In the genomic region with DNA sequence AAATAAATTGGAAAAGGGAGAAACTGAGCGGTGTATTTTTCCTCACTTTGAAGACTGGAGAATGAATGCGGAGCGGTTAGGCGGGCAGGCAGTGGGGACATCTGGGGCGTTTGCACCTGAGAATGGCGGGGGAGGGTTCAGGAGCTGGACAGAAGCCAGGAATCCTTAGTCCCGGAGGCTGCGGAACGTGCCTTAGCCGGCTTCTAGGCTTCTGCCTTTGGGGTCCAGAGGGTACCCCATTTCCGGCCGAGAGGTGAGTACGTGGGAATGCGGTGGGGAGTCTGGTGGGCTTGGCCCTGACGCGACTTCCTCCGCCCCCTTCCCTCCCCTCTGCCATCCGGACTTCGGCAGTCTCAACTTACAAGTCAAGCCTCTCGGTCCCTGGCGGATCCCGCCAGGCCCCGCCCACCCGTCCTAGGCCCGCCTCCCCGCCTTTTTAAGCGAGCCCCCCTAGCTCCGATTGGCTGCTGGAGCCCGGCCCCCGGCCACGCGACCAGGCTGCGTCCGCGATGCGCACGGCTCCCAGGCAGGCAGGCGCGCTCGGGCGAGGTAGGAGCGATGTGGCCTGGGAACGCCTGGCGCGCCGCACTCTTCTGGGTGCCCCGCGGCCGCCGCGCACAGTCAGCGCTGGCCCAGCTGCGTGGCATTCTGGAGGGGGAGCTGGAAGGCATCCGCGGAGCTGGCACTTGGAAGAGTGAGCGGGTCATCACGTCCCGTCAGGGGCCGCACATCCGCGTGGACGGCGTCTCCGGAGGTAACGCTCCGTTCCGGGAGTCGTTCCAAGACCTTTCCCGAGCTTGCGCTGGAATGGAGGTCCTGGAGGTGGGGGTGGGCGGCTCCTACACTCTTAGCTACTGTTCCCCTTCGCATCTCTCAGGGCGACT, we compare ENCODE assay signal across 8 cellular contexts.
DNase-seq lines count a peak whose midpoint lies in the region; ATAC-seq and TF ChIP-seq lines count a peak whose summit lies in the region.

A gene (plus strand): TSS at position 525 of the 884 bp plus-strand sequence. CDS start 34 bp downstream, at position 559.

- ATAC-seq in GM19035 (IDR thresholded peaks at IDR 0.05; ENCODE audit: unreplicated experiment) (peak; percentile 88), HG03342 (IDR thresholded peaks at IDR 0.05; ENCODE audit: unreplicated experiment) (peak; percentile 76)

- H3K4me3 ChIP-seq in choroid plexus epithelial cell (ENCODE audit: low read depth, low read length): peak within 1 kb of the TSS; percentile 77

- DNase-seq in AG08396 (ENCODE audit: low spot score) (peak; percentile 99), NCI-H524 treated with DMSO at 0.1 percent for 48 hours (lab: John Stamatoyannopoulos, UW) (peak; percentile 93), choroid plexus epithelial cell (ENCODE audit: low read depth) (peak; percentile 97), kidney tubule cell (ENCODE audit: low spot score) (peak; percentile 95)
- DNase-seq in activated CD4-positive, alpha-beta T cell treated with anti-CD3 and anti-CD28 coated beads for 4 hours: peak; percentile 81 to 83
- peak; percentile 87 to 92 for DNase-seq in stimulated activated CD4-positive, alpha-beta T cell treated with anti-CD3 and anti-CD28 coated beads, Interleukin-15, amount 100 ng/mL, for 48 hours (ENCODE audit: low read depth in 2 of 2)

- TF ChIP-seq CTCF in choroid plexus epithelial cell (conservative IDR thresholded peaks at IDR 0.05; ENCODE audit: low read depth, low read length): no peak

Comparison
In these comparisons a context has a peak if more than half of its experiments do, and no peak if none do; other contexts are left out.
1. Peak in every context shown above with its lines: DNase-seq, ATAC-seq and H3K4me3 ChIP-seq.